Comparison of ENCODE assay signal across 15 cellular contexts in genomic region chr12:104307655-104308000, GRCh38.
"Had no signal": no experiment of that assay in that cellular context is flagged by ENCODE, and none has a peak within 500 bp of the region (broad histone marks: within the 10 kb centered on the region; RNA-seq: fewer than 3 reads in every experiment).

No MANE protein-coding gene starts in this region.

- H3K4me3 Mint-ChIP-seq: activated naive CD4-positive, alpha-beta T cell treated with anti-CD3 and anti-CD28 coated beads, Interleukin-2, amount 10 ng/mL, durations not matched to agents 7 days and 5 days; brain; stimulated activated naive CD8-positive, alpha-beta T cell treated with anti-CD3 and anti-CD28 coated beads, Interleukin-15, amount 100 ng/mL, for 72 hours had no signal

- H3K27ac ChIP-seq: heart left ventricle, thoracic aorta had no signal

- H3K27me3 Mint-ChIP-seq: activated naive CD4-positive, alpha-beta T cell treated with anti-CD3 and anti-CD28 coated beads, Interleukin-2, amount 10 ng/mL, durations not matched to agents 7 days and 5 days; naive thymus-derived CD8-positive, alpha-beta T cell; stimulated activated naive CD8-positive, alpha-beta T cell treated with anti-CD3 and anti-CD28 coated beads, Interleukin-15, amount 100 ng/mL, for 72 hours had no signal

- H3K9me3 ChIP-seq: esophagus squamous epithelium, heart left ventricle, mucosa of descending colon, thoracic aorta had no signal

- H3K27ac Mint-ChIP-seq: activated naive CD4-positive, alpha-beta T cell treated with anti-CD3 and anti-CD28 coated beads, Interleukin-2, amount 10 ng/mL, durations not matched to agents 7 days and 5 days had no signal

- H3K27me3 ChIP-seq: esophagus squamous epithelium, heart left ventricle had no signal

- FAIRE-seq: endometrium, islet of Langerhans had no signal

- H3K4me3 ChIP-seq: esophagus squamous epithelium, heart left ventricle, mucosa of descending colon, thoracic aorta had no signal

- H3K9me3 Mint-ChIP-seq: activated naive CD4-positive, alpha-beta T cell treated with anti-CD3 and anti-CD28 coated beads, Interleukin-2, amount 10 ng/mL, durations not matched to agents 7 days and 5 days; stimulated activated naive CD8-positive, alpha-beta T cell treated with anti-CD3 and anti-CD28 coated beads, Interleukin-15, amount 100 ng/mL, for 72 hours had no signal

- DNase-seq: activated naive CD4-positive, alpha-beta T cell treated with anti-CD3 and anti-CD28 coated beads, Interleukin-2, amount 10 ng/mL, durations not matched to agents 7 days and 5 days; cerebellar nuclear complex; esophagus squamous epithelium; foreskin fibroblast; heart left ventricle; mammary epithelial cell; mucosa of descending colon; naive thymus-derived CD8-positive, alpha-beta T cell; stimulated activated CD4-positive, alpha-beta T cell treated with anti-CD3 and anti-CD28 coated beads, Interleukin-4, amount 100 ng/mL, for 4 hours; stimulated activated naive CD8-positive, alpha-beta T cell treated with anti-CD3 and anti-CD28 coated beads, Interleukin-15, amount 100 ng/mL, for 72 hours; T-helper 9 cell had no signal
